Comparison of ENCODE assay signal across 8 cellular contexts in the genomic region with DNA sequence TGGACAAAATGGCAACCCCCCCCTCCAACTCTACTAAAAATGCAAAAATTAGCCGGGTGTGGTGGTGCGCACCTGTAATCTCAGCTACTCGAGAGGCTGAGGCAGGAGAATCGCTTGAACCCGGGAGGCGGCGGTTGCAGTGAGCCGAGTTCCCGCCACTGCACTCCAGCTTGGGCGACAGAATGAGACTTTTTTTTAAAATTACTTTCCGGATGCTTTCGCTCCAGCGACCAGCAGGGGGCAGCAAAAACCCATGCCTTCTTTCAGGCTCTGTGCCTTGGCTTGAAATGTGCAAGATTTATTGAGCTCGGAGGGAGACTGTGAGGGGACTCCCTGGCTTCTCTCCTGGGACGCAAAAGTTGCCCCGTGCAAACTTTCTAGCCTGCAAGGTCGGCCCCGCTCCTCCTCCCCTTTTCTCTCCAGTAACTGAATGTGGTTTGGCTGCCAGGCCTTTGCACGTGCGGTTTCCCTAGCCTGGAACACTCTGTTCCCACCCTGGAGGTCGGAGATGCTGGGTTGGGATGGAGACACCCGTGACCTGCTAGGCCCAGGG.
DNase-seq lines count a peak whose midpoint lies in the region; ATAC-seq and TF ChIP-seq lines count a peak whose summit lies in the region.

No MANE protein-coding gene starts in this region.

- no peak overlapping the region for H3K4ac ChIP-seq in mesenchymal stem cell (ENCODE audit: low read depth in 1 of 2, low read length in 2 of 2)

- peaks cover 4% of the 10 kb centered on the region for H3K9me3 Mint-ChIP-seq in activated CD8-positive, alpha-beta T cell treated with anti-CD3 and anti-CD28 coated beads for 36 hours
- H3K9me3 Mint-ChIP-seq in effector memory CD8-positive, alpha-beta T cell, result peaks cover 0 to 4% of the 10 kb centered on the region in 2 donors

- DNase-seq in AG04450 (ENCODE audit: low read depth, low spot score), result peak; percentile 32
- peak; percentile 87 for DNase-seq in GM13977 (ENCODE audit: low spot score)
- peak; percentile 82 to 88 for DNase-seq in NCI-H446 (lab: John Stamatoyannopoulos, UW)
- peak; percentile 86 for DNase-seq in activated CD8-positive, alpha-beta T cell treated with anti-CD3 and anti-CD28 coated beads for 36 hours
- peak; percentile 70 to 76 (median 71) for DNase-seq in effector memory CD8-positive, alpha-beta T cell
- peak; percentile 69 for DNase-seq in mesenchymal stem cell
- peak; percentile 46 to 47 for DNase-seq in stimulated activated CD8-positive, alpha-beta memory T cell treated with anti-CD3 and anti-CD28 coated beads, Interleukin-15, amount 100 ng/mL, for 48 hours (ENCODE audit: low read depth in 2 of 2)

- H3K4me3 Mint-ChIP-seq in activated CD8-positive, alpha-beta T cell treated with anti-CD3 and anti-CD28 coated beads for 36 hours, result no peak overlapping the region
- H3K4me3 Mint-ChIP-seq in effector memory CD8-positive, alpha-beta T cell, result no peak overlapping the region

- no peaks in the 10 kb centered on the region for H3K4me1 Mint-ChIP-seq in activated CD8-positive, alpha-beta T cell treated with anti-CD3 and anti-CD28 coated beads for 36 hours (ENCODE audit: low read depth)
- H3K4me1 Mint-ChIP-seq in effector memory CD8-positive, alpha-beta T cell (ENCODE audit: low read depth in 2 of 2), result peaks cover 3 to 4% of the 10 kb centered on the region in 2 donors

- H3K18ac ChIP-seq in mesenchymal stem cell (ENCODE audit: low read depth in 1 of 2, low read length in 2 of 2), result no peak overlapping the region

- peak; percentile 72 for ATAC-seq in activated CD8-positive, alpha-beta T cell treated with anti-CD3 and anti-CD28 coated beads for 36 hours
- peak; percentile 64 for ATAC-seq in effector memory CD8-positive, alpha-beta T cell (replicated peaks)
- ATAC-seq in GM18907 (IDR thresholded peaks at IDR 0.05; ENCODE audit: unreplicated experiment), result no peak

- H3K27ac Mint-ChIP-seq in activated CD8-positive, alpha-beta T cell treated with anti-CD3 and anti-CD28 coated beads for 36 hours, result no peak overlapping the region
- H3K27ac Mint-ChIP-seq in effector memory CD8-positive, alpha-beta T cell, result no peak overlapping the region

- no peaks in the 10 kb centered on the region for H3K36me3 ChIP-seq in mesenchymal stem cell (ENCODE audit: control insufficient read depth in 1 of 2, insufficient read depth in 2 of 2, low read depth in 1 of 2, low read length in 2 of 2)

- WGBS in mesenchymal stem cell, result 16% methylated on average over 22 of the region's 22 CpGs

- H3K4me3 ChIP-seq in AG04450 (ENCODE audit: low read depth, low read length) (no peak overlapping the region), mesenchymal stem cell (ENCODE audit: insufficient read depth in 1 of 2, low read depth in 1 of 2, low read length in 2 of 2) (no peak overlapping the region)

- no peak overlapping the region for H2AK5ac ChIP-seq in mesenchymal stem cell (ENCODE audit: low read length, severe bottlenecking)

- peak; percentile 88 for TF ChIP-seq CTCF in AG04450 (IDR thresholded peaks at IDR 0.05; ENCODE audit: low read depth, low read length)
- TF ChIP-seq CTCF in GM13977 (IDR thresholded peaks at IDR 0.05; ENCODE audit: extremely low read depth, insufficient read depth, missing control alignments), result peak; percentile 95
- TF ChIP-seq CTCF in activated CD8-positive, alpha-beta T cell treated with anti-CD3 and anti-CD28 coated beads for 36 hours (IDR thresholded peaks at IDR 0.05), result peak; percentile 87

- H4K91ac ChIP-seq in mesenchymal stem cell (ENCODE audit: low read length), result no peak overlapping the region

- H2BK5ac ChIP-seq in mesenchymal stem cell (ENCODE audit: low read depth, low read length, poor library complexity, severe bottlenecking), result no peak overlapping the region

- H4K8ac ChIP-seq in mesenchymal stem cell (ENCODE audit: low read length), result no peak overlapping the region

- H3K23ac ChIP-seq in mesenchymal stem cell (ENCODE audit: low read length in 2 of 2), result no peak overlapping the region

- CTCF ChIA-PET in AG04450 (lab: Charles Lee), result interaction anchor here (0.5 to 3.6 kb wide), 38 partner anchors 9 to 1340 kb away, joined by 3 to 64 read pairs (median 4); a partner anchor contains a TSS
- CTCF ChIA-PET in activated CD8-positive, alpha-beta T cell treated with anti-CD3 and anti-CD28 coated beads for 36 hours (lab: Charles Lee), result interaction anchor here (0.5 to 4.9 kb wide), 49 partner anchors 9 to 1987 kb away, joined by 3 to 42 read pairs (median 4); a partner anchor contains a TSS

- H2AFZ ChIP-seq in mesenchymal stem cell (ENCODE audit: low read depth, low read length), result no peak overlapping the region

- intact Hi-C loops in activated CD8-positive, alpha-beta T cell treated with anti-CD3 and anti-CD28 coated beads for 36 hours (cut with micrococcal nuclease), result no loop called here

- no peaks in the 10 kb centered on the region for H3K4me1 ChIP-seq in mesenchymal stem cell (ENCODE audit: control insufficient read depth, insufficient read depth, low read depth, low read length)

- H3K36me3 Mint-ChIP-seq in activated CD8-positive, alpha-beta T cell treated with anti-CD3 and anti-CD28 coated beads for 36 hours (ENCODE audit: low read depth), result no peaks in the 10 kb centered on the region
- peaks cover 3% of the 10 kb centered on the region for H3K36me3 Mint-ChIP-seq in effector memory CD8-positive, alpha-beta T cell (ENCODE audit: insufficient read depth)

- peaks cover 21% of the 10 kb centered on the region for H3K27me3 Mint-ChIP-seq in activated CD8-positive, alpha-beta T cell treated with anti-CD3 and anti-CD28 coated beads for 36 hours
- H3K27me3 Mint-ChIP-seq in effector memory CD8-positive, alpha-beta T cell, result peaks cover 17 to 28% of the 10 kb centered on the region in 2 donors

- H3K14ac ChIP-seq in mesenchymal stem cell (ENCODE audit: low read length in 2 of 2), result no peak overlapping the region

- H3K27ac ChIP-seq in AG04450 (ENCODE audit: low read depth, low read length) (no peak overlapping the region), mesenchymal stem cell (ENCODE audit: low read length, poor library complexity, severe bottlenecking) (no peak overlapping the region)

- no peak overlapping the region for H3K9ac ChIP-seq in mesenchymal stem cell (ENCODE audit: low read length)

- no peak overlapping the region for H2BK15ac ChIP-seq in mesenchymal stem cell (ENCODE audit: low read depth, poor library complexity, severe bottlenecking)

- peaks cover 11% of the 10 kb centered on the region for H3K9me3 ChIP-seq in AG04450 (ENCODE audit: control insufficient read depth, insufficient read depth, low read length)
- H3K9me3 ChIP-seq in mesenchymal stem cell (ENCODE audit: control insufficient read depth, low read length), result peaks cover 9% of the 10 kb centered on the region

- no peak overlapping the region for H3K4me2 ChIP-seq in mesenchymal stem cell (ENCODE audit: low read length, poor library complexity, severe bottlenecking)

- POLR2A ChIA-PET in AG04450 (lab: Yijun Ruan, JAX), result interaction anchor here (0.6 to 0.8 kb wide), 2 partner anchors 166 to 350 kb away, joined by 3 read pairs; no protein-coding TSS in a partner anchor
- POLR2A ChIA-PET in activated CD8-positive, alpha-beta T cell treated with anti-CD3 and anti-CD28 coated beads for 36 hours (lab: Charles Lee), result interaction anchor here (1.1 kb wide), 1 partner anchor 135 kb away, joined by 3 read pairs; no protein-coding TSS in a partner anchor

- H2BK12ac ChIP-seq in mesenchymal stem cell (ENCODE audit: low read length in 2 of 2), result no peak overlapping the region

- H3K27me3 ChIP-seq in AG04450 (ENCODE audit: control insufficient read depth, insufficient read depth, low read length) (peaks cover 14% of the 10 kb centered on the region), mesenchymal stem cell (ENCODE audit: control insufficient read depth in 1 of 2, insufficient read depth in 1 of 2, low read length in 2 of 2) (peaks cover 16 to 42% of the 10 kb centered on the region in 2 experiments)

- in situ Hi-C loops in GM13977 (cut with MboI; ENCODE audit: low pct_unique_long_range_greater_than_20kb, low sequenced_read_pairs, unreplicated experiment), result no loop called here

- H3K79me1 ChIP-seq in mesenchymal stem cell (replicated peaks; ENCODE audit: low read length, poor library complexity, severe bottlenecking), result no peaks in the 10 kb centered on the region

- no peak overlapping the region for H2BK120ac ChIP-seq in mesenchymal stem cell (ENCODE audit: low read depth, low read length)

Comparison
In these comparisons a context has a peak if more than half of its experiments do, and no peak if none do; other contexts are left out.
1. DNase-seq: peak in every context shown above with its lines; median percentile 87 in GM13977; 86 in activated CD8-positive, alpha-beta T cell treated with anti-CD3 and anti-CD28 coated beads for 36 hours; 85 in NCI-H446; 71 in effector memory CD8-positive, alpha-beta T cell; 69 in mesenchymal stem cell; 46 in stimulated activated CD8-positive, alpha-beta memory T cell treated with anti-CD3 and anti-CD28 coated beads, Interleukin-15, amount 100 ng/mL, for 48 hours; 32 in AG04450.